Comparison of ENCODE assay signal across 13 cellular contexts in genomic region chr1:41102653-41103052, GRCh38.
DNase-seq lines count a peak whose midpoint lies in the region; ATAC-seq and TF ChIP-seq lines count a peak whose summit lies in the region.
"Had no signal": no experiment of that assay in that cellular context is flagged by ENCODE, and none has a peak within 500 bp of the region (broad histone marks: within the 10 kb centered on the region; RNA-seq: fewer than 3 reads in every experiment).

No MANE protein-coding gene starts in this region.

- peak overlapping the region; percentile 46 to 69 for H3K27ac ChIP-seq in ascending aorta
- H3K27ac ChIP-seq in right lobe of liver = peak overlapping the region in 2 of 3 donors; percentile 19 to 38
- peak overlapping the region; percentile 56 to 62 for H3K27ac ChIP-seq in thoracic aorta
- H3K27ac ChIP-seq: SJCRH30 had no signal

- no peak overlapping the region for H3K4me3 Mint-ChIP-seq in Caco-2 (ENCODE audit: unreplicated experiment)
- H3K4me3 Mint-ChIP-seq: activated CD4-positive, alpha-beta memory T cell treated with anti-CD3 and anti-CD28 coated beads for 36 hours; activated T-cell treated with anti-CD3 and anti-CD28 coated beads, Interleukin-2, amount 50 U/mL, for 72 hours had no signal

- H3K27me3 Mint-ChIP-seq in Caco-2 (ENCODE audit: insufficient read depth, unreplicated experiment) = no peaks in the 10 kb centered on the region
- H3K27me3 Mint-ChIP-seq: activated CD4-positive, alpha-beta memory T cell treated with anti-CD3 and anti-CD28 coated beads for 36 hours had no signal

- POLR2A ChIA-PET in Caco-2 (lab: Charles Lee) = no interaction called here

- intact Hi-C loops in ascending aorta (cut with DNase I) (loop anchor here (5.0 to 10.0 kb wide), 2 partner anchors 120 to 248 kb away; no protein-coding TSS in a partner anchor), right lobe of liver (cut with DNase I) (no loop called here), posterior cingulate gyrus (cut with DNase I) (no loop called here), Caco-2 (cut with micrococcal nuclease; ENCODE audit: unreplicated experiment) (no loop called here)

- TF ChIP-seq CTCF in ascending aorta (IDR thresholded peaks at IDR 0.05) (no peak), right lobe of liver (IDR thresholded peaks at IDR 0.05) (no peak), thoracic aorta (IDR thresholded peaks at IDR 0.05) (no peak), Caco-2 (IDR thresholded peaks at IDR 0.05; ENCODE audit: insufficient read depth in 1 of 2, low read depth in 1 of 2, low read length in 1 of 2, severe bottlenecking in 1 of 2, unreplicated experiment in 1 of 2) (no peak)

- TF ChIP-seq POLR2A in right lobe of liver (IDR thresholded peaks at IDR 0.05) = no peak

- H3K36me3 ChIP-seq in ascending aorta (no peaks in the 10 kb centered on the region), right lobe of liver (no peaks in the 10 kb centered on the region), thoracic aorta (no peaks in the 10 kb centered on the region), Caco-2 (ENCODE audit: control insufficient read depth, insufficient read depth, low read length) (no peaks in the 10 kb centered on the region)

- no TSS peak for BruUV-seq in Caco-2 (replicated peaks; lab: Mats Ljungman, UMichigan)

- H3K4me3 ChIP-seq in ascending aorta (no peak overlapping the region), right lobe of liver (no peak overlapping the region), thoracic aorta (no peak overlapping the region), Caco-2 (ENCODE audit: low read depth, low read length) (no peak overlapping the region)
- H3K4me3 ChIP-seq: SJCRH30 had no signal

- H3K27me3 ChIP-seq in ascending aorta (no peaks in the 10 kb centered on the region), right lobe of liver (no peaks in the 10 kb centered on the region), thoracic aorta (replicated peaks; ENCODE audit: insufficient read depth) (no peaks in the 10 kb centered on the region), Caco-2 (replicated peaks; ENCODE audit: control insufficient read depth, insufficient read depth, low read length) (no peaks in the 10 kb centered on the region)
- H3K27me3 ChIP-seq: SJCRH30 had no signal

- H3K9me3 Mint-ChIP-seq in Caco-2 (ENCODE audit: unreplicated experiment) = no peaks in the 10 kb centered on the region
- H3K9me3 Mint-ChIP-seq: activated CD4-positive, alpha-beta memory T cell treated with anti-CD3 and anti-CD28 coated beads for 36 hours; activated T-cell treated with anti-CD3 and anti-CD28 coated beads, Interleukin-2, amount 50 U/mL, for 72 hours had no signal

- H3K4me1 Mint-ChIP-seq in Caco-2 (ENCODE audit: low read depth, unreplicated experiment) = peaks cover 12% of the 10 kb centered on the region

- 0% methylated on average over 1 of the region's 1 CpG for WGBS in right lobe of liver (ENCODE audit: insufficient coverage, low coverage, low lambda C conversion rate, missing lambda C conversion rate)

- H3K27ac Mint-ChIP-seq in Caco-2 (ENCODE audit: unreplicated experiment) = no peak overlapping the region
- H3K27ac Mint-ChIP-seq: activated CD4-positive, alpha-beta memory T cell treated with anti-CD3 and anti-CD28 coated beads for 36 hours; activated T-cell treated with anti-CD3 and anti-CD28 coated beads, Interleukin-2, amount 50 U/mL, for 72 hours had no signal

- CTCF ChIA-PET in Caco-2 (lab: Charles Lee) = interaction anchor here (0.9 kb wide), 1 partner anchor 21 kb away, joined by 3 read pairs; no protein-coding TSS in a partner anchor

- DNase-seq in DMS 273 (lab: John Stamatoyannopoulos, UW; ENCODE audit: unreplicated experiment) (peak; percentile 92), DMS 273 treated with DMSO at 0.1 percent for 48 hours (lab: John Stamatoyannopoulos, UW) (no peak), ascending aorta (ENCODE audit: low spot score in 2 of 2) (no peak), right lobe of liver (no peak), thoracic aorta (ENCODE audit: low spot score) (no peak), posterior cingulate gyrus (no peak), Caco-2 (no peak)
- DNase-seq: 8988T; activated CD4-positive, alpha-beta memory T cell treated with anti-CD3 and anti-CD28 coated beads for 36 hours; activated T-cell treated with anti-CD3 and anti-CD28 coated beads, Interleukin-2, amount 50 U/mL, for 72 hours; SJCRH30; trophoblast cell had no signal

- H3K9me3 ChIP-seq in ascending aorta (no peaks in the 10 kb centered on the region), right lobe of liver (no peaks in the 10 kb centered on the region), thoracic aorta (no peaks in the 10 kb centered on the region), Caco-2 (no peaks in the 10 kb centered on the region)
- H3K9me3 ChIP-seq: SJCRH30 had no signal

- H3K36me3 Mint-ChIP-seq in Caco-2 (ENCODE audit: insufficient read depth, unreplicated experiment) = peaks cover 21% of the 10 kb centered on the region

- peak; percentile 17 to 28 (median 26) for ATAC-seq in right lobe of liver
- no peak for ATAC-seq in thoracic aorta (ENCODE audit: insufficient number of reproducible peaks, low FRiP score, low read depth)
- no peak for ATAC-seq in HG03565 (IDR thresholded peaks at IDR 0.05; ENCODE audit: unreplicated experiment)
- ATAC-seq: activated T-cell treated with anti-CD3 and anti-CD28 coated beads, Interleukin-2, amount 50 U/mL, for 72 hours had no signal

- peaks cover 18 to 40% of the 10 kb centered on the region in 2 donors for H3K4me1 ChIP-seq in ascending aorta
- H3K4me1 ChIP-seq in right lobe of liver = peaks cover 0 to 17% (median 9%) of the 10 kb centered on the region in 4 donors
- peaks cover 34 to 57% of the 10 kb centered on the region in 2 donors for H3K4me1 ChIP-seq in thoracic aorta (ENCODE audit: control insufficient read depth in 1 of 2, low read depth in 2 of 2)
- H3K4me1 ChIP-seq in Caco-2 = no peaks in the 10 kb centered on the region

Comparison
In these comparisons a context has a peak if more than half of its experiments do, and no peak if none do; other contexts are left out.
1. ATAC-seq: peak in right lobe of liver (4 of 4); none in thoracic aorta (single experiment) and HG03565 (single experiment).
2. Peak in every context shown above with its lines, with median percentiles within 50 percentile points of each other: H3K27ac ChIP-seq.